Comparison of ENCODE assay signal across 22 cellular contexts in genomic region chr2:174282449-174282848, GRCh38. TPM values are rescaled to one million over a fixed set of nuclear protein-coding genes. Genes with fewer than 3 reads are reported as not detected.
DNase-seq lines count a peak whose midpoint lies in the region; ATAC-seq and TF ChIP-seq lines count a peak whose summit lies in the region.
"Had no signal": no experiment of that assay in that cellular context is flagged by ENCODE, and none has a peak within 500 bp of the region (broad histone marks: within the 10 kb centered on the region; RNA-seq: fewer than 3 reads in every experiment).

No MANE protein-coding gene starts in this region.

- intact Hi-C loops in naive thymus-derived CD4-positive, alpha-beta T cell (cut with micrococcal nuclease) = no loop called here

- TF ChIP-seq CTCF in osteoblast (IDR thresholded peaks at IDR 0.05; ENCODE audit: extremely low read depth, low read depth, low read length) = no peak

- peak; percentile 32 for ATAC-seq in naive thymus-derived CD4-positive, alpha-beta T cell
- ATAC-seq in HG03460 (IDR thresholded peaks at IDR 0.05; ENCODE audit: unreplicated experiment) (no peak), GM19328 (IDR thresholded peaks at IDR 0.05; ENCODE audit: unreplicated experiment) (no peak)
- ATAC-seq: A549; CD8-positive, alpha-beta T cell; Right ventricle myocardium inferior had no signal

- peak; percentile 14 for DNase-seq in GDM1 (lab: John Stamatoyannopoulos, UW)
- DNase-seq in NCI-H2227 treated with DMSO at 0.1 percent for 48 hours (lab: John Stamatoyannopoulos, UW) = peak; percentile 53
- peak; percentile 27 for DNase-seq in SKM-1 (lab: John Stamatoyannopoulos, UW; ENCODE audit: unreplicated experiment)
- no peak for DNase-seq in naive thymus-derived CD4-positive, alpha-beta T cell
- DNase-seq in osteoblast (ENCODE audit: insufficient read length, low spot score, missing footprints) = no peak
- DNase-seq: Calu3; CD8-positive, alpha-beta T cell; DMS53; EL; GOT3; NCI-H1092 treated with DMSO at 0.1 percent for 48 hours; NCI-H1694 treated with DMSO at 0.1 percent for 48 hours; NCI-H226; NCI-H524 had no signal

- CTCF ChIA-PET in naive thymus-derived CD4-positive, alpha-beta T cell (lab: Charles Lee) = no interaction called here

- peaks cover 18 to 42% (median 32%) of the 10 kb centered on the region in 5 donors for H3K27me3 Mint-ChIP-seq in naive thymus-derived CD4-positive, alpha-beta T cell

- H3K27ac Mint-ChIP-seq in naive thymus-derived CD4-positive, alpha-beta T cell = no peak overlapping the region
- H3K27ac Mint-ChIP-seq: CD8-positive, alpha-beta T cell had no signal

- POLR2A ChIA-PET in naive thymus-derived CD4-positive, alpha-beta T cell (lab: Charles Lee) = no interaction called here

- H3K4me3 ChIP-seq in naive thymus-derived CD4-positive, alpha-beta T cell (ENCODE audit: low read length) = no peak overlapping the region
- no peak overlapping the region for H3K4me3 ChIP-seq in osteoblast (ENCODE audit: insufficient read depth, low read length)
- H3K4me3 ChIP-seq: A549, BLaER1, K562, SK-N-MC had no signal

- H3K4me3 Mint-ChIP-seq in naive thymus-derived CD4-positive, alpha-beta T cell = no peak overlapping the region
- H3K4me3 Mint-ChIP-seq: CD8-positive, alpha-beta T cell had no signal

- no peaks in the 10 kb centered on the region for H3K27me3 ChIP-seq in naive thymus-derived CD4-positive, alpha-beta T cell (ENCODE audit: control insufficient read depth in 2 of 2, insufficient read depth in 2 of 2, low read length in 2 of 2)
- H3K27me3 ChIP-seq in osteoblast (ENCODE audit: insufficient read depth, low read length) = peaks cover 14% of the 10 kb centered on the region
- H3K27me3 ChIP-seq: BLaER1 had no signal

- no peaks in the 10 kb centered on the region for H3K9me3 ChIP-seq in naive thymus-derived CD4-positive, alpha-beta T cell (ENCODE audit: control insufficient read depth in 2 of 3, low read length in 3 of 3)
- no peaks in the 10 kb centered on the region for H3K9me3 ChIP-seq in osteoblast (ENCODE audit: low read depth, low read length)
- H3K9me3 ChIP-seq: A549, BLaER1 had no signal

- H3K9me3 Mint-ChIP-seq in naive thymus-derived CD4-positive, alpha-beta T cell = peaks cover 0 to 4% (median 0%) of the 10 kb centered on the region in 11 donors
- H3K9me3 Mint-ChIP-seq: CD8-positive, alpha-beta T cell had no signal

- H3K79me2 ChIP-seq in osteoblast (ENCODE audit: insufficient read depth, low read length) = no peaks in the 10 kb centered on the region

- H2AFZ ChIP-seq in osteoblast (ENCODE audit: low read length) = no peak overlapping the region

- no peaks in the 10 kb centered on the region for H3K4me1 Mint-ChIP-seq in naive thymus-derived CD4-positive, alpha-beta T cell

- no peak overlapping the region for H3K4me2 ChIP-seq in osteoblast (ENCODE audit: insufficient read depth, low read length)
- H3K4me2 ChIP-seq: A549, BLaER1 had no signal

- H3K4me1 ChIP-seq in naive thymus-derived CD4-positive, alpha-beta T cell (ENCODE audit: control insufficient read depth in 2 of 2, insufficient read depth in 2 of 2, low read length in 2 of 2) = no peaks in the 10 kb centered on the region
- H3K4me1 ChIP-seq in osteoblast (ENCODE audit: insufficient read depth, low read length) = no peaks in the 10 kb centered on the region
- H3K4me1 ChIP-seq: A549, BLaER1 had no signal

- no peaks in the 10 kb centered on the region for H3K36me3 Mint-ChIP-seq in naive thymus-derived CD4-positive, alpha-beta T cell
- H3K36me3 Mint-ChIP-seq: CD8-positive, alpha-beta T cell had no signal

- H4K20me1 ChIP-seq in osteoblast (ENCODE audit: insufficient read depth, low read length) = no peaks in the 10 kb centered on the region
- H4K20me1 ChIP-seq: BLaER1 had no signal

- no peaks in the 10 kb centered on the region for H3K36me3 ChIP-seq in naive thymus-derived CD4-positive, alpha-beta T cell (ENCODE audit: control insufficient read depth in 2 of 3, insufficient read depth in 3 of 3, low read length in 3 of 3)
- H3K36me3 ChIP-seq in osteoblast (ENCODE audit: insufficient read depth, low read length) = no peaks in the 10 kb centered on the region
- H3K36me3 ChIP-seq: BLaER1 had no signal

- no peak overlapping the region for H3K27ac ChIP-seq in naive thymus-derived CD4-positive, alpha-beta T cell (ENCODE audit: low read depth, low read length)
- no peak overlapping the region for H3K27ac ChIP-seq in osteoblast (ENCODE audit: low read depth, low read length)
- H3K27ac ChIP-seq: A549, BLaER1, SK-N-MC had no signal

RNA-seq across cellular contexts. Expression of gene OLA1, which starts 34.1 kb away (rescaled TPM):
- total RNA-seq in naive thymus-derived CD4-positive, alpha-beta T cell = 10 to 100 TPM; 34.4 to 84.7 (median 40.3) TPM
- 10 to 100 TPM; 55.8 to 83.6 TPM for polyA plus RNA-seq in naive thymus-derived CD4-positive, alpha-beta T cell
- total RNA-seq in osteoblast = 79.3 and 96.1 TPM in 2 replicates

RNA-seq across cellular contexts. Expression of gene SP9, which starts 52.3 kb away (rescaled TPM):
- not detected for total RNA-seq in naive thymus-derived CD4-positive, alpha-beta T cell
- not detected for polyA plus RNA-seq in naive thymus-derived CD4-positive, alpha-beta T cell
- not detected in 2 replicates for total RNA-seq in osteoblast
- total RNA-seq: Calu3; CD8-positive, alpha-beta T cell; Right ventricle myocardium inferior; T-helper 1 cell treated with Interleukin-12 subunit alpha and Interleukin-12 subunit beta and Interleukin-4 antibody, amounts not matched to agents 30 ng/mL and 1 ng/mL, for 36 hours had no signal

Comparison
In these comparisons a context has a peak if more than half of its experiments do, and no peak if none do; other contexts are left out.
1. DNase-seq: peak in GDM1 (single experiment), NCI-H2227 treated with DMSO at 0.1 percent for 48 hours (single experiment) and SKM-1 (single experiment); none in naive thymus-derived CD4-positive, alpha-beta T cell (0 of 9) and osteoblast (single experiment).